Comparison of ENCODE assay signal across 23 cellular contexts in the genomic region with DNA sequence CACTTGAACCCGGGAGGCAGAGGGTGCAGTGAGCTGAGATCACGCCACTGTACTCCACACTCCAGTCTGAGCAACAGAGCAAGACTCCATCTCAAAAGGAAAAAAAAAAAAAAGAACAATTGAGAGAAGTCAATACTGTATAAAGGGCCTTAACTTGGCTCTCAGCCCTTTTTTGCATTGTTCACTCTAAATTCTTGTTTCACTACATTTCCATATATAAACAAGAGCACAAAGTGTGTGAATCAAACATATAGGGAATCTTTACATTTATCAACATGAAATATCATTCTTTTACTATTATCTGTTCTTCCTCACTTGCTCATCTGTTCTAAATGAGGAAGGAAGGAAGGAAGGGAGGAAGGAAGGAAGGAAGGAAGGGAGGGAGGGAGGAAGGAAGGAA.
DNase-seq lines count a peak whose midpoint lies in the region; FAIRE-seq and TF ChIP-seq lines count a peak whose summit lies in the region.
"Had no signal": no experiment of that assay in that cellular context is flagged by ENCODE, and none has a peak within 500 bp of the region (broad histone marks: within the 10 kb centered on the region; RNA-seq: fewer than 3 reads in every experiment).

No MANE protein-coding gene starts in this region.

- peak overlapping the region; percentile 24 for H3K27ac Mint-ChIP-seq in MCF 10A (ENCODE audit: low read depth, unreplicated experiment)
- no peak overlapping the region for H3K27ac Mint-ChIP-seq in activated T-helper 1 cell treated with anti-CD3 and anti-CD28 coated beads, Interleukin-12 subunit alpha, Interleukin-12 subunit beta, Interleukin-2, Interleukin-4 antibody, amounts not matched to agents 30 ng/mL and 10 ng/mL and 1 ng/mL, durations not matched to agents 14 hours and 24 hours and 36 hours
- H3K27ac Mint-ChIP-seq: HFFc6 had no signal

- no TSS peak for BruUV-seq in MCF 10A (replicated peaks; lab: Mats Ljungman, UMichigan)

- no peaks in the 10 kb centered on the region for H3K4me1 ChIP-seq in breast epithelium
- H3K4me1 ChIP-seq in keratinocyte (ENCODE audit: control insufficient read depth, extremely low read depth, insufficient read depth, low read length), result peaks cover 12% of the 10 kb centered on the region
- H3K4me1 ChIP-seq in thyroid gland, result peaks cover 33 to 38% of the 10 kb centered on the region in 2 donors
- H3K4me1 ChIP-seq: HAP-1 had no signal

- TF ChIP-seq CTCF in MCF 10A (IDR thresholded peaks at IDR 0.05; ENCODE audit: unreplicated experiment) (no peak), breast epithelium (IDR thresholded peaks at IDR 0.05) (no peak), keratinocyte (optimal IDR thresholded peaks at IDR 0.05 in 1 of 3, IDR thresholded peaks at IDR 0.05 in 1 of 3, conservative IDR thresholded peaks at IDR 0.05 in 1 of 3; ENCODE audit: extremely low read depth in 1 of 3, insufficient read depth in 2 of 3, low read length in 3 of 3) (no peak), thyroid gland (IDR thresholded peaks at IDR 0.05) (no peak), foreskin fibroblast (IDR thresholded peaks at IDR 0.05; ENCODE audit: low read depth, low read length) (no peak)

- intact Hi-C loops in MCF 10A (cut with micrococcal nuclease) (no loop called here), breast epithelium (cut with DNase I; ENCODE audit: low total_unique reads) (no loop called here), thyroid gland (cut with DNase I) (no loop called here)
- intact Hi-C loops in activated T-helper 1 cell treated with anti-CD3 and anti-CD28 coated beads, Interleukin-12 subunit alpha, Interleukin-12 subunit beta, Interleukin-2, Interleukin-4 antibody, amounts not matched to agents 30 ng/mL and 10 ng/mL and 1 ng/mL, durations not matched to agents 14 hours and 24 hours and 36 hours (cut with micrococcal nuclease), result no loop called here

- H3K36me3 ChIP-seq in breast epithelium (no peaks in the 10 kb centered on the region), keratinocyte (ENCODE audit: control insufficient read depth in 2 of 2, extremely low read depth in 1 of 2, insufficient read depth in 2 of 2, low read length in 2 of 2) (no peaks in the 10 kb centered on the region), thyroid gland (no peaks in the 10 kb centered on the region)
- H3K36me3 ChIP-seq: HAP-1 had no signal

- WGBS in thyroid gland, 2 donors, result 38 to 56% methylated on average over 2 of the region's 2 CpGs

- peaks cover 10% of the 10 kb centered on the region for H3K4me1 Mint-ChIP-seq in MCF 10A (ENCODE audit: insufficient read depth, unreplicated experiment)
- no peaks in the 10 kb centered on the region for H3K4me1 Mint-ChIP-seq in activated T-helper 1 cell treated with anti-CD3 and anti-CD28 coated beads, Interleukin-12 subunit alpha, Interleukin-12 subunit beta, Interleukin-2, Interleukin-4 antibody, amounts not matched to agents 30 ng/mL and 10 ng/mL and 1 ng/mL, durations not matched to agents 14 hours and 24 hours and 36 hours (ENCODE audit: low read depth)

- H3K36me3 Mint-ChIP-seq in MCF 10A (ENCODE audit: insufficient read depth, unreplicated experiment), result no peaks in the 10 kb centered on the region
- H3K36me3 Mint-ChIP-seq in activated T-helper 1 cell treated with anti-CD3 and anti-CD28 coated beads, Interleukin-12 subunit alpha, Interleukin-12 subunit beta, Interleukin-2, Interleukin-4 antibody, amounts not matched to agents 30 ng/mL and 10 ng/mL and 1 ng/mL, durations not matched to agents 14 hours and 24 hours and 36 hours (ENCODE audit: low read depth), result no peaks in the 10 kb centered on the region
- H3K36me3 Mint-ChIP-seq: CD4-positive, alpha-beta memory T cell had no signal

- no peaks in the 10 kb centered on the region for H3K9me3 Mint-ChIP-seq in MCF 10A (ENCODE audit: unreplicated experiment)
- H3K9me3 Mint-ChIP-seq in activated T-helper 1 cell treated with anti-CD3 and anti-CD28 coated beads, Interleukin-12 subunit alpha, Interleukin-12 subunit beta, Interleukin-2, Interleukin-4 antibody, amounts not matched to agents 30 ng/mL and 10 ng/mL and 1 ng/mL, durations not matched to agents 14 hours and 24 hours and 36 hours, result no peaks in the 10 kb centered on the region
- H3K9me3 Mint-ChIP-seq: HFFc6 had no signal

- H4K20me1 ChIP-seq in keratinocyte (ENCODE audit: control insufficient read depth, extremely low read depth, insufficient read depth, low read length), result no peaks in the 10 kb centered on the region

- POLR2A ChIA-PET in MCF 10A (lab: Yijun Ruan, JAX), result interaction anchor here (0.9 to 1.2 kb wide), 2 partner anchors 12 to 48 kb away, joined by 3 read pairs; no protein-coding TSS in a partner anchor

- no peak overlapping the region for H3K27ac ChIP-seq in breast epithelium
- peak overlapping the region; percentile 57 for H3K27ac ChIP-seq in keratinocyte (ENCODE audit: control insufficient read depth, insufficient read depth, low read length)
- peak overlapping the region in 2 of 3 donors; percentile 71 to 90 for H3K27ac ChIP-seq in thyroid gland
- H3K27ac ChIP-seq: 22Rv1 had no signal

- no peak for FAIRE-seq in keratinocyte (lab: Jason Lieb, UNC)
- FAIRE-seq: A204.1, GM12891, GM18507, H54 had no signal

- no peak overlapping the region for H3K4me3 Mint-ChIP-seq in MCF 10A (ENCODE audit: unreplicated experiment)
- H3K4me3 Mint-ChIP-seq in activated T-helper 1 cell treated with anti-CD3 and anti-CD28 coated beads, Interleukin-12 subunit alpha, Interleukin-12 subunit beta, Interleukin-2, Interleukin-4 antibody, amounts not matched to agents 30 ng/mL and 10 ng/mL and 1 ng/mL, durations not matched to agents 14 hours and 24 hours and 36 hours, result no peak overlapping the region
- H3K4me3 Mint-ChIP-seq: CD4-positive, alpha-beta memory T cell; HFFc6 had no signal

- H3K27me3 ChIP-seq in breast epithelium (no peaks in the 10 kb centered on the region), keratinocyte (ENCODE audit: control insufficient read depth, extremely low read depth, insufficient read depth, low read length) (no peaks in the 10 kb centered on the region), thyroid gland (no peaks in the 10 kb centered on the region)

- H3K4me3 ChIP-seq in breast epithelium (no peak overlapping the region), keratinocyte (ENCODE audit: control insufficient read depth in 2 of 3, extremely low read depth in 1 of 3, insufficient read depth in 2 of 3, low read depth in 1 of 3, low read length in 3 of 3) (no peak overlapping the region), thyroid gland (replicated peaks in 1 of 3) (no peak overlapping the region), foreskin fibroblast (ENCODE audit: low read depth in 1 of 2, low read length in 2 of 2) (no peak overlapping the region)
- H3K4me3 ChIP-seq: HAP-1 had no signal

- H3K27me3 Mint-ChIP-seq in MCF 10A (ENCODE audit: insufficient read depth, unreplicated experiment), result no peaks in the 10 kb centered on the region
- peaks cover 11% of the 10 kb centered on the region for H3K27me3 Mint-ChIP-seq in activated T-helper 1 cell treated with anti-CD3 and anti-CD28 coated beads, Interleukin-12 subunit alpha, Interleukin-12 subunit beta, Interleukin-2, Interleukin-4 antibody, amounts not matched to agents 30 ng/mL and 10 ng/mL and 1 ng/mL, durations not matched to agents 14 hours and 24 hours and 36 hours (ENCODE audit: insufficient read depth)

- TF ChIP-seq POLR2A in breast epithelium (IDR thresholded peaks at IDR 0.05), result no peak
- TF ChIP-seq POLR2A in thyroid gland (IDR thresholded peaks at IDR 0.05), result no peak

- DNase-seq in MCF 10A (ENCODE audit: unreplicated experiment), result no peak
- DNase-seq in breast epithelium (ENCODE audit: low spot score in 2 of 2), result no peak
- no peak for DNase-seq in keratinocyte (ENCODE audit: low read depth, low spot score)
- no peak for DNase-seq in thyroid gland
- no peak for DNase-seq in activated T-helper 1 cell treated with anti-CD3 and anti-CD28 coated beads, Interleukin-12 subunit alpha, Interleukin-12 subunit beta, Interleukin-2, Interleukin-4 antibody, amounts not matched to agents 30 ng/mL and 10 ng/mL and 1 ng/mL, durations not matched to agents 14 hours and 24 hours and 36 hours (ENCODE audit: low spot score)
- no peak for DNase-seq in foreskin fibroblast
- DNase-seq: ACHN; AML-193; C1 segment of cervical spinal cord; Calu3; CD4-positive, alpha-beta memory T cell; COR-L47; DMS53; DMS79 treated with DMSO at 0.1 percent for 48 hours; GF-D8; GOT3; HFFc6 had no signal

- CTCF ChIA-PET in MCF 10A (lab: Yijun Ruan, JAX), result no interaction called here

- H2AFZ ChIP-seq in keratinocyte (ENCODE audit: control insufficient read depth, low read length), result no peak overlapping the region

- dilution Hi-C loops in keratinocyte (cut with MboI; ENCODE audit: extremely low pct_ligation_motif_present, low sequenced_read_pairs), result no loop called here

- no peaks in the 10 kb centered on the region for H3K9me1 ChIP-seq in keratinocyte (ENCODE audit: control insufficient read depth, extremely low read depth, insufficient read depth, low read length)

- H3K4me2 ChIP-seq in keratinocyte (ENCODE audit: control insufficient read depth, extremely low read depth, insufficient read depth, low read depth, low read length), result no peak overlapping the region

- no peak overlapping the region for H3K9ac ChIP-seq in keratinocyte (ENCODE audit: control insufficient read depth, extremely low read depth, insufficient read depth, low read length)

- no peaks in the 10 kb centered on the region for H3K79me2 ChIP-seq in keratinocyte (ENCODE audit: control insufficient read depth, insufficient read depth, low read length)

- H3K9me3 ChIP-seq in breast epithelium, result no peaks in the 10 kb centered on the region
- H3K9me3 ChIP-seq in keratinocyte (ENCODE audit: control insufficient read depth, low read depth, low read length), result no peaks in the 10 kb centered on the region
- no peaks in the 10 kb centered on the region for H3K9me3 ChIP-seq in thyroid gland
- H3K9me3 ChIP-seq: HAP-1 had no signal

Comparison
In these comparisons a context has a peak if more than half of its experiments do, and no peak if none do; other contexts are left out.
1. H3K27ac ChIP-seq: peak in keratinocyte (single experiment) and thyroid gland (2 of 3); none in breast epithelium (0 of 2).